8 cellular contexts compared by ENCODE assay signal in the genomic region with DNA sequence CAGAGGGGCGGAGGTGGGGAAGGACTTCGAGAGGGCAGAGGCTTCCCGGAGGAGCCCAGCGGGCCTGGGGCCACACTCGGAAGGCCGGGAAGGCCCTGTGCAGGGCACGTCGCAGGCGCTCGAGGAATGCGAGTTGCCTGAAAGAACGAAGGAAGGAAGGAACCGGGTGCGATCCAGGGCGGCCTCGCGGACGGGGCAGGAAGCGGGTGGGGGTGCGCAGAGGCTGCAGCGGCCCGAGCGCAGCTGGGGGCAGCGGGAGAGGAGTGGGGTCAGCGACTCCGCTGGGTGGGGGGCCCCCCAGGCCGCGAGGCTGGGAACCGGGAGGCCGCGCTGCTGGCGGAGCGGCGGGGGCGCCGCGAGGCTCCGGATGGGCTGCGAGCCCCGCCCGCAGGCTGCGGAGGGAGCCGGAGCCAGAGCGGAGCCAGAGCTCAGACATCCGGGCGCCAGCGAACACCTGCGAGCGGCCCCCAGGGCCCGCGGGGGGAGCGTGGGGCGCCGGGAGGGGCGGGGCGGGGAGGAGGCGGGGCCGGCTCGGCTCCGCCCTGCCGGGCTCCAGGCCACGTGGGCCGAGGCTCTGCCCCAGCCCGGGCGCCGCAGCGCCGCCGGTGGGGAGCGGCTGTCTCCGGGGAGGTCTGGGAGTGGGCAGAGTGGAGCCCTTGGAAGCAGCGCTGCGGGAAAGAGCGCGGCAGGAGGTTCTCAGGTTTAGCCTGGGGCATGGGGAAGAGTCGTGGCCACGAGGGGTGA. TPM values are rescaled to one million over a fixed set of nuclear protein-coding genes. Genes with fewer than 3 reads are reported as not detected.
DNase-seq lines count a peak whose midpoint lies in the region; ATAC-seq, FAIRE-seq and TF ChIP-seq lines count a peak whose summit lies in the region.

No MANE protein-coding gene starts in this region.

- peak; percentile 42 for ATAC-seq in HG03457 (IDR thresholded peaks at IDR 0.05; ENCODE audit: unreplicated experiment)
- peak; percentile 78 for ATAC-seq in activated CD8-positive, alpha-beta T cell treated with anti-CD3 and anti-CD28 coated beads for 36 hours

- FAIRE-seq in GM19239 (lab: Jason Lieb, UNC): peak; percentile 33

- H3K4me3 Mint-ChIP-seq in activated CD8-positive, alpha-beta T cell treated with anti-CD3 and anti-CD28 coated beads for 36 hours: peak overlapping the region; percentile 89

- H3K9me3 Mint-ChIP-seq in activated CD8-positive, alpha-beta T cell treated with anti-CD3 and anti-CD28 coated beads for 36 hours: no peaks in the 10 kb centered on the region

- H3K4me1 Mint-ChIP-seq in activated CD8-positive, alpha-beta T cell treated with anti-CD3 and anti-CD28 coated beads for 36 hours (ENCODE audit: low read depth): peaks cover 46% of the 10 kb centered on the region

- H3K27me3 Mint-ChIP-seq in activated CD8-positive, alpha-beta T cell treated with anti-CD3 and anti-CD28 coated beads for 36 hours: no peaks in the 10 kb centered on the region

- DNase-seq in C1 segment of cervical spinal cord (lab: John Stamatoyannopoulos, UW): peak in 13 of 14 donors; percentile 17 to 86 (median 76)
- peak; percentile 77 for DNase-seq in GM19239 (ENCODE audit: insufficient read length, low spot score)
- DNase-seq in NCI-H526 treated with DMSO at 0.1 percent for 48 hours (lab: John Stamatoyannopoulos, UW): peak; percentile 91
- DNase-seq in activated CD8-positive, alpha-beta T cell treated with anti-CD3 and anti-CD28 coated beads for 36 hours: peak; percentile 85
- peak; percentile 95 for DNase-seq in ecto neural progenitor cell (ENCODE audit: low spot score)
- DNase-seq in medulla oblongata (ENCODE audit: extremely low spot score): peak; percentile 92
- DNase-seq in stimulated activated CD8-positive, alpha-beta memory T cell treated with anti-CD3 and anti-CD28 coated beads, Interleukin-12 subunit alpha, Interleukin-12 subunit beta, amount 100 ng/mL, for 1 hour (ENCODE audit: low read depth): peak; percentile 60

- intact Hi-C loops in activated CD8-positive, alpha-beta T cell treated with anti-CD3 and anti-CD28 coated beads for 36 hours (cut with micrococcal nuclease): loop anchor here (5.0 kb wide), 1 partner anchor 38 kb away; no protein-coding TSS in a partner anchor

- H3K27ac Mint-ChIP-seq in activated CD8-positive, alpha-beta T cell treated with anti-CD3 and anti-CD28 coated beads for 36 hours: peak overlapping the region; percentile 84

- peaks cover 28% of the 10 kb centered on the region for H3K36me3 Mint-ChIP-seq in activated CD8-positive, alpha-beta T cell treated with anti-CD3 and anti-CD28 coated beads for 36 hours (ENCODE audit: low read depth)

- POLR2A ChIA-PET in activated CD8-positive, alpha-beta T cell treated with anti-CD3 and anti-CD28 coated beads for 36 hours (lab: Charles Lee): interaction anchor here (0.7 to 4.2 kb wide), 21 partner anchors 10 to 143 kb away, joined by 3 to 43 read pairs (median 5); a partner anchor contains a TSS

- CTCF ChIA-PET in activated CD8-positive, alpha-beta T cell treated with anti-CD3 and anti-CD28 coated beads for 36 hours (lab: Charles Lee): interaction anchor here (1.0 to 19.3 kb wide), 19 partner anchors 9 to 90 kb away, joined by 3 to 927 read pairs (median 5); no protein-coding TSS in a partner anchor

- TF ChIP-seq CTCF in activated CD8-positive, alpha-beta T cell treated with anti-CD3 and anti-CD28 coated beads for 36 hours (IDR thresholded peaks at IDR 0.05): no peak

RNA-seq across cellular contexts. Expression of a gene that starts 4.6 kb away (rescaled TPM):
- 10 to 100 TPM; 70.4 to 74.3 TPM for total RNA-seq in activated CD8-positive, alpha-beta T cell treated with anti-CD3 and anti-CD28 coated beads for 36 hours

RNA-seq across cellular contexts. Expression of a gene that starts 23.6 kb away (rescaled TPM):
- 10 to 100 TPM; 23.7 to 25.3 TPM for total RNA-seq in activated CD8-positive, alpha-beta T cell treated with anti-CD3 and anti-CD28 coated beads for 36 hours

Comparison
In these comparisons a context has a peak if more than half of its experiments do, and no peak if none do; other contexts are left out.
1. Peak in every context shown above with its lines: DNase-seq and ATAC-seq.